Comparison of ENCODE assay signal across 9 cellular contexts in the genomic region with DNA sequence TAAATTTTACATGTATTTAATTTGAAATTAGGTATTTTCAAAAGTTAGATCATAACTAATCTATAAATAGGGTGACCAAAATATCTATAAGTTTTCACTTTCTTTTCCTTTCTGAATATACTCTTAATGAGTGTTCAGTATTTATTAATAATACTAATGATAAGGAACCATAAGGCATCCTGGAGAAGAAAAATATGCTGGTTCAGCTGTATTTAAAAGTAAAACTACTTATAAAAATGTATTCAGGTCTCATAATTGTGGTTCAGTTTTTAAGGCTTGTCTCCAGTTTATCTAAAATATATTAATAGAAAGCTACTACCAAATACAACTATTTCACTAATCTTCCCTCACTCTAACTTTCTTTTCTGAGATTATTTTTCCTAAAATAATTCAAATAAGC.
"Had no signal": no experiment of that assay in that cellular context is flagged by ENCODE, and none has a peak within 500 bp of the region (broad histone marks: within the 10 kb centered on the region; RNA-seq: fewer than 3 reads in every experiment).

No MANE protein-coding gene starts in this region.

- H3K27ac ChIP-seq: GM23248, KMS-11 had no signal

- ATAC-seq: HCT116 had no signal

- H3K27ac Mint-ChIP-seq: HFFc6 had no signal

- H3K4me1 ChIP-seq: HAP-1 had no signal

- H2AFZ ChIP-seq: GM23248 had no signal

- H3K4me3 Mint-ChIP-seq: HFFc6 had no signal

- DNase-seq: GM23248, GOT3, H7, HFFc6, KBM-7 had no signal

- H3K9me3 ChIP-seq: HAP-1 had no signal

- H3K9ac ChIP-seq: GM23248, KMS-11 had no signal

- H3K9me3 Mint-ChIP-seq: HFFc6 had no signal

- FAIRE-seq: HTR-8/SVneo had no signal

- H3K4me2 ChIP-seq: KMS-11 had no signal

- H3K4me3 ChIP-seq: GM23248, HAP-1 had no signal
